ENCODE assay signal across 22 cellular contexts in the genomic region with DNA sequence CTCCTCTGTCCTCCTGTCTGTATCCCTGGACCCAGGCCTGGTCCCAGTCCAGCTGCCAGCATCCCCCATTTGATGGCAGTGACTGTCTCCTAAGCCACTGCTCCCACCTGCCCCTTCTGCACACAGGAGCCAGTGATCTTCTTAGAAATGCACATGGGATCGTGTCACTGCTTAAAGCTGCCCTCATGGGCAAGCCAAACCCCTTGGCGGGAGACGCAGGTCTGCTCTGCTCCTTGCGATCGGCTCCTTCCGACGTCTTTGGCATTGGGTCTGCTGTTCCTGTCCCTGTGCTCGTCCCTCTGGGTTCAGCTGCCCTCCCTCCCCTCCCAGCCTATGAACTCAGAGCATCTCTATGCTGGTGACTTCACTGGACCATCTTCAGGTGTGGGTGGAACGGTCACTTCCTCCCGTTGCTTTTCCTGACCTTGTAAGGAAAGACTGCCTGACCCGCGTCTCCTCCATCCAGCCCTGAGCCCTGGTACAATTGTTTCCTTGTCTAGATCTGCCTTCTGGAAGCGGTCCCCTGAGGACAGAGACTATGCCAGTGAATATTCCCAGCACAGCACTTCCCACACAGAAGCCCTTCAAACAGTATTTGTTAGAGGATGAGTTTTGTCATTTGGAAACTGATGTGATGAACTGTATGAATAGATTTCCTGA.
DNase-seq lines count a peak whose midpoint lies in the region; ATAC-seq and TF ChIP-seq lines count a peak whose summit lies in the region.
"Had no signal": no experiment of that assay in that cellular context is flagged by ENCODE, and none has a peak within 500 bp of the region (broad histone marks: within the 10 kb centered on the region; RNA-seq: fewer than 3 reads in every experiment).

No MANE protein-coding gene starts in this region.

- H3K4me1 ChIP-seq in RWPE2 (ENCODE audit: insufficient read depth, poor library complexity, severe bottlenecking), result no peaks in the 10 kb centered on the region

- H3K27me3 Mint-ChIP-seq in glutamatergic neuron (ENCODE audit: unreplicated experiment), result peaks cover 7% of the 10 kb centered on the region

- H3K4me1 Mint-ChIP-seq in glutamatergic neuron (ENCODE audit: low read depth, unreplicated experiment), result peaks cover 10% of the 10 kb centered on the region
- H3K4me1 Mint-ChIP-seq: CD4-positive, CD25-positive, alpha-beta regulatory T cell had no signal

- no peak overlapping the region for H3K27ac ChIP-seq in RWPE2 (ENCODE audit: poor library complexity, severe bottlenecking)
- H3K27ac ChIP-seq: PC-9 had no signal

- H3K36me3 Mint-ChIP-seq in glutamatergic neuron (ENCODE audit: unreplicated experiment), result peaks cover 11% of the 10 kb centered on the region
- H3K36me3 Mint-ChIP-seq: CD4-positive, CD25-positive, alpha-beta regulatory T cell had no signal

- no peak overlapping the region for H3K4me3 ChIP-seq in RWPE2 (ENCODE audit: severe bottlenecking)
- H3K4me3 ChIP-seq: GM12878, PC-9 had no signal

- no peaks in the 10 kb centered on the region for H3K36me3 ChIP-seq in RWPE2 (ENCODE audit: low read depth)

- H3K27me3 ChIP-seq in RWPE2 (ENCODE audit: insufficient read depth, poor library complexity, severe bottlenecking), result no peaks in the 10 kb centered on the region

- peak overlapping the region; percentile 66 for H3K27ac Mint-ChIP-seq in glutamatergic neuron (ENCODE audit: unreplicated experiment)
- H3K27ac Mint-ChIP-seq: CD4-positive, CD25-positive, alpha-beta regulatory T cell; HFFc6 had no signal

- no peak for TF ChIP-seq CTCF in RWPE2 (IDR thresholded peaks at IDR 0.05; ENCODE audit: poor library complexity, severe bottlenecking)
- no peak for TF ChIP-seq CTCF in glutamatergic neuron (IDR thresholded peaks at IDR 0.05; ENCODE audit: partially characterized antibody, unreplicated experiment)

- no peak overlapping the region for H3K4me3 Mint-ChIP-seq in glutamatergic neuron (ENCODE audit: unreplicated experiment)
- H3K4me3 Mint-ChIP-seq: CD4-positive, CD25-positive, alpha-beta regulatory T cell; HFFc6 had no signal

- no peak for ATAC-seq in RWPE2 (ENCODE audit: low read depth)
- ATAC-seq: GM12878 had no signal

- peak; percentile 34 for DNase-seq in Ammon's horn (ENCODE audit: low spot score)
- DNase-seq in RWPE2 (ENCODE audit: low spot score), result peak; percentile 50
- no peak for DNase-seq in glutamatergic neuron
- peak; percentile 45 for DNase-seq in putamen (ENCODE audit: low spot score)
- DNase-seq in superior temporal gyrus (ENCODE audit: extremely low spot score), result no peak
- DNase-seq in occipital lobe (lab: John Stamatoyannopoulos, UW), result no peak
- DNase-seq in DMS153 (lab: John Stamatoyannopoulos, UW), result no peak
- DNase-seq: CD4-positive, CD25-positive, alpha-beta regulatory T cell; COR-L47; DMS 273 treated with DMSO at 0.1 percent for 48 hours; DND-41; H7; HFFc6; Karpas-422; NCI-H1694 treated with DMSO at 0.1 percent for 48 hours; NCI-H2107; NCI-H226; NCI-H510A treated with DMSO at 0.1 percent for 48 hours; NCI-H748 treated with DMSO at 0.1 percent for 48 hours; PC-9; RPMI8226 had no signal

- no peaks in the 10 kb centered on the region for H3K9me3 Mint-ChIP-seq in glutamatergic neuron (ENCODE audit: unreplicated experiment)
- H3K9me3 Mint-ChIP-seq: HFFc6 had no signal

- peaks cover 8% of the 10 kb centered on the region for H3K9me3 ChIP-seq in RWPE2 (ENCODE audit: severe bottlenecking)

Comparison
In these comparisons a context has a peak if more than half of its experiments do, and no peak if none do; other contexts are left out.
1. DNase-seq: peak in Ammon's horn (single experiment), RWPE2 (single experiment) and putamen (single experiment); none in glutamatergic neuron (single experiment), superior temporal gyrus (single experiment), occipital lobe (single experiment) and DMS153 (single experiment).